Comparison of ENCODE assay signal across 1 cellular context in genomic region chr1:229131243-229132105, GRCh38.
TF ChIP-seq lines count a peak whose summit lies in the region.

No MANE protein-coding gene starts in this region.

TF ChIP-seq in HepG2, 621 proteins besides CTCF, POLR2A, EP300 and RAD21 (continued from another document):
- TF ChIP-seq ZNF580 (CRISPR knock-in tag; IDR thresholded peaks at IDR 0.05; ENCODE audit: borderline replicate concordance, low read depth) (no peak), TFDP1 (CRISPR knock-in tag; IDR thresholded peaks at IDR 0.05; ENCODE audit: borderline replicate concordance) (no peak), XBP1 (CRISPR knock-in tag; IDR thresholded peaks at IDR 0.05) (no peak), SP4 (CRISPR knock-in tag; IDR thresholded peaks at IDR 0.05) (no peak), REXO4 (CRISPR knock-in tag; IDR thresholded peaks at IDR 0.05; ENCODE audit: borderline replicate concordance) (no peak), ZFP90 (CRISPR knock-in tag; IDR thresholded peaks at IDR 0.05; ENCODE audit: borderline replicate concordance) (no peak), E2F1 (CRISPR knock-in tag; IDR thresholded peaks at IDR 0.05) (no peak), SRY (CRISPR knock-in tag; IDR thresholded peaks at IDR 0.05) (no peak), RFXAP (CRISPR knock-in tag; IDR thresholded peaks at IDR 0.05; ENCODE audit: borderline replicate concordance) (no peak), ZNF563 (CRISPR knock-in tag; IDR thresholded peaks at IDR 0.05) (no peak), HNRNPUL1 (IDR thresholded peaks at IDR 0.05; ENCODE audit: low read depth, low read length) (no peak), RNF2 (conservative IDR thresholded peaks at IDR 0.05; ENCODE audit: low read depth) (no peak), CCAR2 (optimal IDR thresholded peaks at IDR 0.05; ENCODE audit: low read depth, low read length) (no peak), ZFP36L1 (CRISPR knock-in tag; IDR thresholded peaks at IDR 0.05) (peak; percentile 59; the same call in 1 of the 2 replicates), ATAD3A (CRISPR knock-in tag; IDR thresholded peaks at IDR 0.05) (no peak), ZNF543 (CRISPR knock-in tag; IDR thresholded peaks at IDR 0.05) (no peak), ZNF746 (CRISPR knock-in tag; IDR thresholded peaks at IDR 0.05) (peak; percentile 72; the same call in 1 of the 2 replicates), CEBPG (CRISPR knock-in tag; IDR thresholded peaks at IDR 0.05) (peak; percentile 95), ZNF552 (CRISPR knock-in tag; IDR thresholded peaks at IDR 0.05; ENCODE audit: borderline replicate concordance) (no peak), MIXL1 (CRISPR knock-in tag; IDR thresholded peaks at IDR 0.05) (peak; percentile 100), ZNF75D (CRISPR knock-in tag; IDR thresholded peaks at IDR 0.05; ENCODE audit: borderline replicate concordance) (no peak), KDM4B (CRISPR knock-in tag; IDR thresholded peaks at IDR 0.05) (no peak), NFIB (CRISPR knock-in tag; IDR thresholded peaks at IDR 0.05; ENCODE audit: borderline replicate concordance) (no peak), TOPORS (CRISPR knock-in tag; IDR thresholded peaks at IDR 0.05) (no peak), ZNF660 (CRISPR knock-in tag; IDR thresholded peaks at IDR 0.05; ENCODE audit: borderline replicate concordance, low read depth) (no peak), ELF1 (CRISPR knock-in tag; IDR thresholded peaks at IDR 0.05) (peak; percentile 24; the same call in 1 of the 2 replicates), SALL2 (CRISPR knock-in tag; IDR thresholded peaks at IDR 0.05) (no peak), TEAD2 (CRISPR knock-in tag; IDR thresholded peaks at IDR 0.05) (no peak), FOXK1 (CRISPR knock-in tag; IDR thresholded peaks at IDR 0.05; ENCODE audit: borderline replicate concordance, low read depth) (peak; percentile 71; the same call in 1 of the 2 replicates), ZBTB38 (CRISPR knock-in tag; IDR thresholded peaks at IDR 0.05) (0 out of 2 replicates have a peak, but pooled peaks have one; percentile 31), CHD4 (IDR thresholded peaks at IDR 0.05; ENCODE audit: borderline replicate concordance, low read length) (0 out of 2 replicates have a peak, but pooled peaks have one; percentile 71), CEBPB (IDR thresholded peaks at IDR 0.05; ENCODE audit: borderline replicate concordance, low read depth, low read length) (peak; percentile 96), NPAS2 (CRISPR knock-in tag; IDR thresholded peaks at IDR 0.05; ENCODE audit: borderline replicate concordance) (no peak), MBD4 (IDR thresholded peaks at IDR 0.05; ENCODE audit: borderline replicate concordance, low read length) (no peak), CBX2 (IDR thresholded peaks at IDR 0.05; ENCODE audit: low read depth, low read length) (no peak), CBX2 (CRISPR knock-in tag; IDR thresholded peaks at IDR 0.05; ENCODE audit: low read depth) (no peak)
- TF ChIP-seq, protein P1, sequence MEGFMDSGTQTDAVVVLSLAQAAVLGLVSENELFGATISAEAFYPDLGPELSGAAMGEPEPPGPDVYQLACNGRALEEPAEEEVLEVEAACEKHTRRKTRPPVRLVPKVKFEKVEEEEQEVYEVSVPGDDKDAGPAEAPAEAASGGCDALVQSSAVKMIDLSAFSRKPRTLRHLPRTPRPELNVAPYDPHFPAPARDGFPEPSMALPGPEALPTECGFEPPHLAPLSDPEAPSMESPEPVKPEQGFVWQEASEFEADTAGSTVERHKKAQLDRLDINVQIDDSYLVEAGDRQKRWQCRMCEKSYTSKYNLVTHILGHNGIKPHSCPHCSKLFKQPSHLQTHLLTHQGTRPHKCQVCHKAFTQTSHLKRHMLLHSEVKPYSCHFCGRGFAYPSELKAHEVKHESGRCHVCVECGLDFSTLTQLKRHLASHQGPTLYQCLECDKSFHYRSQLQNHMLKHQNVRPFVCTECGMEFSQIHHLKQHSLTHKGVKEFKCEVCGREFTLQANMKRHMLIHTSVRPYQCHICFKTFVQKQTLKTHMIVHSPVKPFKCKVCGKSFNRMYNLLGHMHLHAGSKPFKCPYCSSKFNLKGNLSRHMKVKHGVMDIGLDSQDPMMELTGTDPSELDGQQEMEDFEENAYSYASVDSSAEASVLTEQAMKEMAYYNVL (CRISPR knock-in tag; IDR thresholded peaks at IDR 0.05; ENCODE audit: borderline replicate concordance) = peak; percentile 88; the same call in 1 of the 2 replicates
- TF ChIP-seq, protein P2, sequence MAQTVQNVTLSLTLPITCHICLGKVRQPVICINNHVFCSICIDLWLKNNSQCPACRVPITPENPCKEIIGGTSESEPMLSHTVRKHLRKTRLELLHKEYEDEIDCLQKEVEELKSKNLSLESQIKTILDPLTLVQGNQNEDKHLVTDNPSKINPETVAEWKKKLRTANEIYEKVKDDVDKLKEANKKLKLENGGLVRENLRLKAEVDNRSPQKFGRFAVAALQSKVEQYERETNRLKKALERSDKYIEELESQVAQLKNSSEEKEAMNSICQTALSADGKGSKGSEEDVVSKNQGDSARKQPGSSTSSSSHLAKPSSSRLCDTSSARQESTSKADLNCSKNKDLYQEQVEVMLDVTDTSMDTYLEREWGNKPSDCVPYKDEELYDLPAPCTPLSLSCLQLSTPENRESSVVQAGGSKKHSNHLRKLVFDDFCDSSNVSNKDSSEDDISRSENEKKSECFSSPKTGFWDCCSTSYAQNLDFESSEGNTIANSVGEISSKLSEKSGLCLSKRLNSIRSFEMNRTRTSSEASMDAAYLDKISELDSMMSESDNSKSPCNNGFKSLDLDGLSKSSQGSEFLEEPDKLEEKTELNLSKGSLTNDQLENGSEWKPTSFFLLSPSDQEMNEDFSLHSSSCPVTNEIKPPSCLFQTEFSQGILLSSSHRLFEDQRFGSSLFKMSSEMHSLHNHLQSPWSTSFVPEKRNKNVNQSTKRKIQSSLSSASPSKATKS (CRISPR knock-in tag; IDR thresholded peaks at IDR 0.05) = no peak
